ENCODE assay signal across 16 cellular contexts in the genomic region with DNA sequence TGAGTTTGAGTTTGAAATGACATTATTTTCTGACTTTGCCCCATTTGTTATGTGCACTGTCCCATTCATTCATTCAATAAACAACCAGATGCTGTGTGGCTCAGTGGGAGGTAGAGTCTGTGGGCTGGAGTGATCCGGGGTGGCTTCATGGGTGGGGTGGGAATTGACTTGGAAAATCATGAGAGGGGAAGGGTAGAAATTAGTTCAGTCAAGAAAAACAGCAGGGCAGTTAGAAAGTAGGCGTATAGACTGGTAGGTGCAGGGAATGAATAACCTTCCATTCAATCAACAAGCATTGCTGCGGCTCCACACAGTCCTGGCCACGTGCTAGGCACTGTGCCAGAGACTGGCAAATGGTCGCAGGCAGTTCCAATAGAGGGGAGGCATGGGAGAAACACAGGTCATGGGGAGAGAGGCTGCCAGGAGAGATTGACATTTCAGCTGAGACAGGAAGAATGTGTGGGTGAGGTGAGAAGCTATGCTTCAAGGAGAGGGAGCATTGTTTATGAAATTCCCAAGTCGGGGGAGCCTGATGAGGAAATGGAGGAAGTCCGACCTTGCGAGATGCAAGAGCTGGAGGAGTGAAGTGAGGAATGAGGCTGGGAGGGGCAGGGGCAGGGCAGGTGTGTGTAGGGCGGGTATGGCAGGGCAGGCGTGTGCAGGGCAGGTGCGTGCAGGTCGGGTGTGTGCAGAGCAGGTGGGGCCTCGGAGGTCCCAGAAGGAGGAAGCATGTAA. TPM values are rescaled to one million over a fixed set of nuclear protein-coding genes. Genes with fewer than 3 reads are reported as not detected.
DNase-seq lines count a peak whose midpoint lies in the region; ATAC-seq and TF ChIP-seq lines count a peak whose summit lies in the region.
"Had no signal": no experiment of that assay in that cellular context is flagged by ENCODE, and none has a peak within 500 bp of the region (broad histone marks: within the 10 kb centered on the region; RNA-seq: fewer than 3 reads in every experiment).

No MANE protein-coding gene starts in this region.

- H3K4me1 ChIP-seq in Peyer's patch (peaks cover 0 to 23% (median 0%) of the 10 kb centered on the region in 4 donors), parathyroid adenoma (peaks cover 17% of the 10 kb centered on the region)

- peak; percentile 38 to 43 for TF ChIP-seq POLR2A in Peyer's patch (IDR thresholded peaks at IDR 0.05)

- H3K9me3 ChIP-seq in Peyer's patch (no peaks in the 10 kb centered on the region), parathyroid adenoma (ENCODE audit: control insufficient read depth, low read length) (no peaks in the 10 kb centered on the region), WERI-Rb-1 (ENCODE audit: severe bottlenecking) (no peaks in the 10 kb centered on the region)

- H3K27me3 ChIP-seq in Peyer's patch (no peaks in the 10 kb centered on the region), parathyroid adenoma (ENCODE audit: control insufficient read depth, insufficient read depth, low read length) (no peaks in the 10 kb centered on the region), WERI-Rb-1 (ENCODE audit: insufficient read depth, low read depth, severe bottlenecking) (no peaks in the 10 kb centered on the region)

- H3K27ac ChIP-seq in Peyer's patch (peak overlapping the region in 3 of 4 donors; percentile 70 to 92 (median 88)), parathyroid adenoma (no peak overlapping the region), WERI-Rb-1 (no peak overlapping the region)

- intact Hi-C loops in left cardiac atrium (cut with DNase I), result no loop called here

- no peaks in the 10 kb centered on the region for H3K27me3 Mint-ChIP-seq in IgD-negative memory B cell
- H3K27me3 Mint-ChIP-seq: activated B cell treated with CpG ODN at 0.5 μM for 24 hours had no signal

- H3K36me3 Mint-ChIP-seq in IgD-negative memory B cell, result no peaks in the 10 kb centered on the region
- H3K36me3 Mint-ChIP-seq: mesothelial cell of epicardium had no signal

- peak overlapping the region in 1 of 4 donors; percentile 66 for H3K4me3 Mint-ChIP-seq in IgD-negative memory B cell
- H3K4me3 Mint-ChIP-seq: activated B cell treated with CpG ODN at 0.5 μM for 24 hours; CD4-positive, alpha-beta T cell; mesothelial cell of epicardium had no signal

- DNase-seq in Peyer's patch, result peak in 2 of 3 donors; percentile 87 to 88
- peak; percentile 35 for DNase-seq in left cardiac atrium
- no peak for DNase-seq in NOMO-1 treated with DMSO at 0.1 percent for 48 hours (lab: John Stamatoyannopoulos, UW; ENCODE audit: unreplicated experiment)
- DNase-seq in WERI-Rb-1, result no peak
- DNase-seq: activated B cell treated with CpG ODN at 0.5 μM for 24 hours; activated T-cell treated with anti-CD3 and anti-CD28 coated beads for 4 hours; amniotic stem cell; CD4-positive, alpha-beta T cell; MV-4-11; retina had no signal

- no peaks in the 10 kb centered on the region for H3K36me3 ChIP-seq in Peyer's patch
- H3K36me3 ChIP-seq in parathyroid adenoma (ENCODE audit: control insufficient read depth, insufficient read depth, low read length), result no peaks in the 10 kb centered on the region
- H3K36me3 ChIP-seq in WERI-Rb-1, result no peaks in the 10 kb centered on the region

- no peak overlapping the region for H3K9ac ChIP-seq in parathyroid adenoma

- ATAC-seq in left cardiac atrium (peak; percentile 47 to 52), GM18498 (IDR thresholded peaks at IDR 0.05; ENCODE audit: unreplicated experiment) (no peak), GM21723 (IDR thresholded peaks at IDR 0.05; ENCODE audit: unreplicated experiment) (no peak)
- ATAC-seq: SK-N-SH treated with all-trans-retinoic acid at 6 μM for 48 hours had no signal

- no peak for TF ChIP-seq CTCF in Peyer's patch (IDR thresholded peaks at IDR 0.05)
- no peak for TF ChIP-seq CTCF in parathyroid adenoma (IDR thresholded peaks at IDR 0.05)
- TF ChIP-seq CTCF in WERI-Rb-1 (IDR thresholded peaks at IDR 0.05; ENCODE audit: low read depth, low read length), result no peak

- no peaks in the 10 kb centered on the region for H3K79me2 ChIP-seq in parathyroid adenoma

- H3K4me1 Mint-ChIP-seq in IgD-negative memory B cell, result peaks cover 33 to 47% (median 37%) of the 10 kb centered on the region in 3 donors

- H3K4me2 ChIP-seq in parathyroid adenoma (ENCODE audit: low read length), result no peak overlapping the region

- peak overlapping the region in 2 of 3 donors; percentile 29 to 39 for H3K27ac Mint-ChIP-seq in IgD-negative memory B cell
- H3K27ac Mint-ChIP-seq: activated B cell treated with CpG ODN at 0.5 μM for 24 hours; CD4-positive, alpha-beta T cell; mesothelial cell of epicardium had no signal

- peak overlapping the region in 1 of 4 donors; percentile 17 for H3K4me3 ChIP-seq in Peyer's patch
- no peak overlapping the region for H3K4me3 ChIP-seq in parathyroid adenoma (ENCODE audit: low read depth, low read length)
- no peak overlapping the region for H3K4me3 ChIP-seq in WERI-Rb-1 (ENCODE audit: low read depth, low read length)

- peaks cover 0 to 4% (median 3%) of the 10 kb centered on the region in 3 donors for H3K9me3 Mint-ChIP-seq in IgD-negative memory B cell

- peak overlapping the region; percentile 72 for H2AFZ ChIP-seq in parathyroid adenoma

RNA-seq across cellular contexts. Expression of gene PPARGC1B, which starts 54.5 kb away (rescaled TPM):
- polyA plus RNA-seq in IgD-negative memory B cell, result 10.9 TPM
- total RNA-seq in Peyer's patch (10 to 100 TPM; 36.8 to 53.6 (median 46.7) TPM), left cardiac atrium (10 to 100 TPM; 11.8 to 12.5 TPM)

Comparison
In these comparisons a context has a peak if more than half of its experiments do, and no peak if none do; other contexts are left out.
1. DNase-seq: peak in Peyer's patch (2 of 3) and left cardiac atrium (single experiment); none in NOMO-1 treated with DMSO at 0.1 percent for 48 hours (single experiment) and WERI-Rb-1 (single experiment).
2. H3K27ac ChIP-seq: peak in Peyer's patch (3 of 4); none in parathyroid adenoma (single experiment) and WERI-Rb-1 (single experiment).
3. ATAC-seq: peak in left cardiac atrium (2 of 2); none in GM18498 (single experiment) and GM21723 (single experiment).